ENCODE assay signal across 1 cellular context in genomic region chr19:36141039-36141914, GRCh38.
TF ChIP-seq lines count a peak whose summit lies in the region.

No MANE protein-coding gene starts in this region.

TF ChIP-seq in HEK293, 187 proteins besides CTCF, POLR2A, EP300 and RAD21 (continued from another document):
- TF ChIP-seq ZBTB11 (tag by site-specific recombination; conservative IDR thresholded peaks at IDR 0.05; ENCODE audit: low read depth) = 0 out of 2 replicates have a peak, but pooled peaks have one; percentile 7
- no peak; the same call in 1 of the 2 replicates for TF ChIP-seq PRDM4 (tag by site-specific recombination; IDR thresholded peaks at IDR 0.05)
- TF ChIP-seq REPIN1 (tag by site-specific recombination; IDR thresholded peaks at IDR 0.05; ENCODE audit: low read depth) = 0 out of 2 replicates have a peak, but pooled peaks have one; percentile 74
- no peak; the same call in 1 of the 2 replicates for TF ChIP-seq ATF2 (tag by site-specific recombination; IDR thresholded peaks at IDR 0.05; ENCODE audit: low read depth)
- TF ChIP-seq OVOL3 (tag by site-specific recombination; IDR thresholded peaks at IDR 0.05) = no peak
- peak; percentile 97 for TF ChIP-seq ZFP69B (tag by site-specific recombination; IDR thresholded peaks at IDR 0.05)
- TF ChIP-seq KLF9 (tag by site-specific recombination; IDR thresholded peaks at IDR 0.05; ENCODE audit: low read depth) = peak; percentile 91
- TF ChIP-seq ZNF692 (tag by site-specific recombination; IDR thresholded peaks at IDR 0.05) = peak; percentile 98
- no peak for TF ChIP-seq ZNF280C (tag by site-specific recombination; IDR thresholded peaks at IDR 0.05)
- peak; percentile 93; the same call in 1 of the 2 replicates for TF ChIP-seq ZBTB48 (tag by site-specific recombination; IDR thresholded peaks at IDR 0.05)
- 0 out of 2 replicates have a peak, but pooled peaks have one; percentile 41 for TF ChIP-seq ZNF747 (tag by site-specific recombination; IDR thresholded peaks at IDR 0.05)
- TF ChIP-seq ZNF280D (tag by site-specific recombination; IDR thresholded peaks at IDR 0.05) = peak; percentile 28; the same call in 1 of the 2 replicates
- TF ChIP-seq EGR2 (tag by site-specific recombination; IDR thresholded peaks at IDR 0.05; ENCODE audit: low read depth) = 0 out of 2 replicates have a peak, but pooled peaks have one; percentile 7
- no peak for TF ChIP-seq ZNF175 (tag by site-specific recombination; IDR thresholded peaks at IDR 0.05)
- TF ChIP-seq ZNF416 (tag by site-specific recombination; IDR thresholded peaks at IDR 0.05) = no peak
- peak; percentile 60; the same call in 1 of the 2 replicates for TF ChIP-seq PRDM10 (tag by site-specific recombination; IDR thresholded peaks at IDR 0.05)
- no peak for TF ChIP-seq MYNN (tag by site-specific recombination; IDR thresholded peaks at IDR 0.05; ENCODE audit: borderline replicate concordance)
- TF ChIP-seq ZNF704 (tag by site-specific recombination; IDR thresholded peaks at IDR 0.05) = no peak
- peak; percentile 30; the same call in 1 of the 2 replicates for TF ChIP-seq SP7 (tag by site-specific recombination; IDR thresholded peaks at IDR 0.05)
- TF ChIP-seq ZNF274 (IDR thresholded peaks at IDR 0.05; ENCODE audit: low read length) = no peak
- no peak for TF ChIP-seq ZNF274 (tag by site-specific recombination; IDR thresholded peaks at IDR 0.05; ENCODE audit: borderline replicate concordance)
- no peak for TF ChIP-seq ZIC2 (tag by site-specific recombination; IDR thresholded peaks at IDR 0.05)
- peak; percentile 95 for TF ChIP-seq SP2 (tag by site-specific recombination; IDR thresholded peaks at IDR 0.05)
- peak; percentile 99 for TF ChIP-seq SP3 (tag by site-specific recombination; IDR thresholded peaks at IDR 0.05)
- TF ChIP-seq KLF16 (tag by site-specific recombination; IDR thresholded peaks at IDR 0.05) = peak; percentile 51; the same call in 1 of the 2 replicates
- TF ChIP-seq BCL11B (tag by site-specific recombination; IDR thresholded peaks at IDR 0.05; ENCODE audit: low read depth) = no peak
- TF ChIP-seq ZBTB21 (tag by site-specific recombination; IDR thresholded peaks at IDR 0.05) = peak; percentile 59; the same call in 1 of the 2 replicates
- TF ChIP-seq ZNF560 (tag by site-specific recombination; IDR thresholded peaks at IDR 0.05; ENCODE audit: borderline replicate concordance) = peak; percentile 77; the same call in 1 of the 2 replicates
- peak; percentile 49 for TF ChIP-seq KLF17 (tag by site-specific recombination; IDR thresholded peaks at IDR 0.05)
- TF ChIP-seq GLIS1 (tag by site-specific recombination; IDR thresholded peaks at IDR 0.05) = peak; percentile 52
- TF ChIP-seq ZNF830 (tag by site-specific recombination; IDR thresholded peaks at IDR 0.05; ENCODE audit: low read depth) = no peak
- no peak for TF ChIP-seq ZNF621 (tag by site-specific recombination; IDR thresholded peaks at IDR 0.05)
- TF ChIP-seq ZNF473 (tag by site-specific recombination; IDR thresholded peaks at IDR 0.05) = no peak
- TF ChIP-seq ZNF133 (tag by site-specific recombination; IDR thresholded peaks at IDR 0.05) = no peak
- peak; percentile 5; the same call in 1 of the 2 replicates for TF ChIP-seq ZFHX2 (tag by site-specific recombination; conservative IDR thresholded peaks at IDR 0.05)
- no peak for TF ChIP-seq ZNF558 (tag by site-specific recombination; IDR thresholded peaks at IDR 0.05)
- no peak for TF ChIP-seq ZNF214 (tag by site-specific recombination; IDR thresholded peaks at IDR 0.05; ENCODE audit: borderline replicate concordance)
- no peak for TF ChIP-seq ZNF366 (tag by site-specific recombination; conservative IDR thresholded peaks at IDR 0.05)
- no peak for TF ChIP-seq ZNF521 (tag by site-specific recombination; IDR thresholded peaks at IDR 0.05)
